In the genomic region with DNA sequence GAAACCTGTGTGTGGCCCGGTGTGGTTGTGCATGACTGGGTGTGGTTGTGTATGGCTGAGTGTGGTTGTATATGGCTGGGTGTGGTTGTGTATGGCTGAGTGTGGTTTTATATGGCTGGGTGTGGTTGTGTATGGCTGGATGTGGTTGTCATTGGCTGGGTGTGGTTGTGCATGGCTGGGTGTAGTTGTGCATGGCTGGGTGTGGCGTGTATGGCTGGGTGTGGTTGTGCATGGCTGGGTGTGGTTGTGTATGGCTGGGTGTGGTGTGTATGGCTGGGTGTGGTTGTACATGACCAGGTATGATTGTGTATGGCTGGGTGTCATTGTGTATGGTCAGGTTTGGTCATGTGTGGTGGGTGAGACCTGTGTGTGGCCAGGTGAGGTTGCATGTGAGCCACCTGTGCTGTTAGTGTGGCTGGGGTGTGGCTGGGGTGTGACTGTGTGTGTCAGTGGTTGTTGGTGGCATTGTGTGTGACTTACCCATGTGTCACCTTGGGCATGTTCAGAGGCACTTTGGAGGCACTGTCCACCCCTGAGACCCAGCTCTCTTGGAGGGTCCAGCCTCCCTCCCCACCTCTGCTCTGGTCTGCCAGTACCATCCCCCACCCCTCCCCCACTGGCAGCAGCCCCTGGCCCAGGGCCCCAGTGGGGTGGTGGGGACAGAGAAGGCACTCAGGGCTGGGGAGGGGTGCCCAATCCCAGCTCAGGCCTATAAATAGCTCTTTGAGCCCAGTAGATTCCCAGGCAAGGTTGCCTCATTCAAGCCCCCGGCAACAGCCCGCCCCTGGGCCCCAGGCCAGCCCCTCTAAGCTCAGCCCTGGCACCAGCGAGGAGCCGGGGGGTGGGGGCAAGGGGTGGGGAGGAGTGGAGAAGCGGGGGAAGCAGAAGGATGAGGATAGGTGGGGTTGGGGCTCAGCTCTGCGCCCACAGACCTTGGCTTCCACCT, we compare ENCODE assay signal across 16 cellular contexts. TPM values are rescaled to one million over a fixed set of nuclear protein-coding genes. Genes with fewer than 3 reads are reported as not detected.
DNase-seq lines count a peak whose midpoint lies in the region; ATAC-seq and TF ChIP-seq lines count a peak whose summit lies in the region.
"Had no signal": no experiment of that assay in that cellular context is flagged by ENCODE, and none has a peak within 500 bp of the region (broad histone marks: within the 10 kb centered on the region; RNA-seq: fewer than 3 reads in every experiment).

No MANE protein-coding gene starts in this region.

- H3K4ac ChIP-seq in trophoblast cell (ENCODE audit: low read depth, low read length) (no peak overlapping the region), H9 (ENCODE audit: low read depth, low read length) (no peak overlapping the region)

- H2BK120ac ChIP-seq in trophoblast cell (ENCODE audit: insufficient read depth, low read length, poor library complexity), result no peak overlapping the region
- H2BK120ac ChIP-seq in H9 (ENCODE audit: low read depth, low read length, poor library complexity, severe bottlenecking), result no peak overlapping the region

- no peak overlapping the region for H2BK15ac ChIP-seq in H9 (ENCODE audit: low read depth, low read length)

- no peak overlapping the region for H3K4me2 ChIP-seq in trophoblast cell (ENCODE audit: low read length)
- no peak overlapping the region for H3K4me2 ChIP-seq in H9 (ENCODE audit: insufficient read depth, insufficient read length, low read length)

- peaks cover 2% of the 10 kb centered on the region for H3K79me2 ChIP-seq in trophoblast cell (ENCODE audit: control insufficient read depth, insufficient read depth, low read length, poor library complexity)
- no peaks in the 10 kb centered on the region for H3K79me2 ChIP-seq in H9 (ENCODE audit: insufficient read depth, low read length)
- H3K79me2 ChIP-seq: parathyroid adenoma had no signal

- H3K56ac ChIP-seq in H9 (ENCODE audit: insufficient read length, low read depth, low read length), result no peak overlapping the region

- H3K9me3 ChIP-seq in trophoblast cell (ENCODE audit: insufficient read depth, low read depth, low read length) (peaks cover 6% of the 10 kb centered on the region), H9 (ENCODE audit: control insufficient read depth, low read depth, low read length) (no peaks in the 10 kb centered on the region)

- H4K91ac ChIP-seq in trophoblast cell (ENCODE audit: low read depth, low read length), result no peak overlapping the region
- H4K91ac ChIP-seq in H9 (ENCODE audit: insufficient read length, low read depth, low read length), result no peak overlapping the region

- H2BK20ac ChIP-seq in H9 (ENCODE audit: low read depth, low read length, poor library complexity, severe bottlenecking), result no peak overlapping the region

- peak overlapping the region; percentile 52; the same call in 1 of the 2 replicates for H3K27ac ChIP-seq in RWPE1
- H3K27ac ChIP-seq in trophoblast cell (ENCODE audit: low read depth, low read length), result no peak overlapping the region
- H3K27ac ChIP-seq in H9 (ENCODE audit: insufficient read length, low read depth, low read length), result no peak overlapping the region
- H3K27ac ChIP-seq: KMS-11, parathyroid adenoma had no signal

- no peak overlapping the region for H3T11ph ChIP-seq in H9 (ENCODE audit: low read length)

- H3K4me3 ChIP-seq in trophoblast cell (ENCODE audit: low read depth, low read length), result peak overlapping the region; percentile 19

- H3K27me3 ChIP-seq in trophoblast cell (ENCODE audit: insufficient read depth, low read length) (peaks cover 17% of the 10 kb centered on the region), H9 (ENCODE audit: insufficient read depth, low read length) (peaks cover 39% of the 10 kb centered on the region; the same call in 1 of the 2 replicates)

- H3K18ac ChIP-seq in trophoblast cell (ENCODE audit: low read length) (no peak overlapping the region), H9 (ENCODE audit: insufficient read length, low read depth, low read length) (no peak overlapping the region)

- H3K27ac Mint-ChIP-seq in effector memory CD8-positive, alpha-beta T cell, result peak overlapping the region in 1 of 2 donors; percentile 9
- H3K27ac Mint-ChIP-seq in H9, result no peak overlapping the region
- H3K27ac Mint-ChIP-seq: activated T-cell treated with anti-CD3 and anti-CD28 coated beads, Interleukin-2, amount 50 U/mL, for 72 hours had no signal

- POLR2A ChIA-PET in RWPE1 (lab: Yijun Ruan, JAX; ENCODE audit: low non-redundant PET), result no interaction called here

- H2AFZ ChIP-seq in trophoblast cell (ENCODE audit: insufficient read depth, low read length, poor library complexity), result no peak overlapping the region
- H2AFZ ChIP-seq in H9 (ENCODE audit: low read length), result no peak overlapping the region
- H2AFZ ChIP-seq: parathyroid adenoma had no signal

- peaks cover 7% of the 10 kb centered on the region for H3K23me2 ChIP-seq in H9 (ENCODE audit: insufficient read length, low read depth, low read length, poor library complexity, severe bottlenecking)

- no peak overlapping the region for H3K9ac ChIP-seq in trophoblast cell (ENCODE audit: low read length)
- H3K9ac ChIP-seq in H9 (ENCODE audit: extremely low read depth, insufficient read length, low read length), result no peak overlapping the region
- H3K9ac ChIP-seq: KMS-11, parathyroid adenoma had no signal

- ATAC-seq in effector memory CD8-positive, alpha-beta T cell (replicated peaks), result no peak
- ATAC-seq: activated T-cell treated with anti-CD3 and anti-CD28 coated beads, Interleukin-2, amount 50 U/mL, for 72 hours; PC-3 had no signal

- peaks cover 8 to 10% of the 10 kb centered on the region in 2 donors for H3K9me3 Mint-ChIP-seq in effector memory CD8-positive, alpha-beta T cell
- peaks cover 0 to 9% of the 10 kb centered on the region in 2 experiments; a peak in 3 of 5 replicates for H3K9me3 Mint-ChIP-seq in H9

- no CpG with 5 or more reads among the region's 8 CpGs for WGBS in trophoblast cell (ENCODE audit: extremely low coverage, insufficient coverage, insufficient read length)
- no CpG with 5 or more reads among the region's 8 CpGs for WGBS in H9 (ENCODE audit: extremely low coverage, insufficient read length, low lambda C conversion rate)

- no peaks in the 10 kb centered on the region for H4K20me1 ChIP-seq in H9 (ENCODE audit: control insufficient read depth, insufficient read depth, insufficient read length)

- H3K23ac ChIP-seq in trophoblast cell (ENCODE audit: low read length) (no peak overlapping the region), H9 (ENCODE audit: insufficient read length, low read depth, low read length) (no peak overlapping the region)

- H3K36me3 Mint-ChIP-seq in effector memory CD8-positive, alpha-beta T cell (ENCODE audit: insufficient read depth), result peaks cover 8% of the 10 kb centered on the region
- no peaks in the 10 kb centered on the region; a peak in 2 of 7 replicates for H3K36me3 Mint-ChIP-seq in H9 (ENCODE audit: insufficient read depth in 1 of 3, low read depth in 3 of 3)

- H3K27me3 Mint-ChIP-seq in effector memory CD8-positive, alpha-beta T cell, result peaks cover 22 to 45% of the 10 kb centered on the region in 2 donors
- peaks cover 94% of the 10 kb centered on the region for H3K27me3 Mint-ChIP-seq in H9 (ENCODE audit: low read depth)

- CTCF ChIA-PET in RWPE1 (lab: Yijun Ruan, JAX), result interaction anchor here (1.0 kb wide), 1 partner anchor 17 kb away, joined by 3 read pairs; no protein-coding TSS in a partner anchor

- H3K14ac ChIP-seq in trophoblast cell (ENCODE audit: low read length) (no peak overlapping the region), H9 (ENCODE audit: insufficient read depth, low read length) (no peak overlapping the region)

- H3K4me1 Mint-ChIP-seq in effector memory CD8-positive, alpha-beta T cell (ENCODE audit: low read depth in 2 of 2), result peaks cover 18 to 28% of the 10 kb centered on the region in 2 donors
- peaks cover 6 to 27% of the 10 kb centered on the region in 2 experiments for H3K4me1 Mint-ChIP-seq in H9

- H3K79me1 ChIP-seq in trophoblast cell (ENCODE audit: low read length), result peaks cover 2% of the 10 kb centered on the region
- H3K79me1 ChIP-seq in H9 (ENCODE audit: insufficient read depth, low read depth, low read length, poor library complexity, severe bottlenecking), result no peaks in the 10 kb centered on the region

- TF ChIP-seq CTCF in RWPE1 (conservative IDR thresholded peaks at IDR 0.05; ENCODE audit: low read depth), result no peak
- TF ChIP-seq CTCF in H9 (conservative IDR thresholded peaks at IDR 0.05), result no peak

- no peak overlapping the region for H4K5ac ChIP-seq in H9 (ENCODE audit: insufficient read length, low read depth, low read length)

- peak overlapping the region; percentile 34 to 39 for H3K4me3 Mint-ChIP-seq in effector memory CD8-positive, alpha-beta T cell
- no peak overlapping the region; a peak in 1 of 5 replicates for H3K4me3 Mint-ChIP-seq in H9
- H3K4me3 Mint-ChIP-seq: activated T-cell treated with anti-CD3 and anti-CD28 coated beads, Interleukin-2, amount 50 U/mL, for 72 hours had no signal

- H2BK5ac ChIP-seq in trophoblast cell (ENCODE audit: low read depth, low read length, poor library complexity) (no peak overlapping the region), H9 (ENCODE audit: insufficient read length, low read length) (no peak overlapping the region)

- H2AK5ac ChIP-seq in trophoblast cell (ENCODE audit: low read length), result no peak overlapping the region
- no peak overlapping the region for H2AK5ac ChIP-seq in H9 (ENCODE audit: insufficient read length, low read length)

- H4K12ac ChIP-seq in trophoblast cell (ENCODE audit: low read depth, low read length), result no peak overlapping the region

- H4K8ac ChIP-seq in trophoblast cell (ENCODE audit: low read depth, low read length) (no peak overlapping the region), H9 (replicated peaks; ENCODE audit: insufficient read length, low read depth, low read length) (no peak overlapping the region)

- H3K36me3 ChIP-seq in trophoblast cell (ENCODE audit: control insufficient read depth in 1 of 2, insufficient read depth in 2 of 2, low read length in 2 of 2), result no peaks in the 10 kb centered on the region

- DNase-seq in RWPE1 (ENCODE audit: low spot score) (no peak), trophoblast cell (no peak), COLO829 (ENCODE audit: low spot score) (no peak), H9 (no peak)
- no peak for DNase-seq in effector memory CD8-positive, alpha-beta T cell
- DNase-seq: activated T-cell treated with anti-CD3 and anti-CD28 coated beads, Interleukin-2, amount 50 U/mL, for 72 hours; dermis blood vessel endothelial cell; GF-D8; mammary epithelial cell; NCI-H1436; NCI-H510A treated with DMSO at 0.1 percent for 48 hours; PC-3; stimulated activated CD4-positive, alpha-beta T cell treated with anti-CD3 and anti-CD28 coated beads, Interleukin-12 subunit alpha, Interleukin-12 subunit beta, amount 100 ng/mL, for 4 hours had no signal

- H2BK12ac ChIP-seq in trophoblast cell (ENCODE audit: low read length), result no peak overlapping the region
- H2BK12ac ChIP-seq in H9 (ENCODE audit: insufficient read length, low read depth, low read length), result no peak overlapping the region

- H3K4me1 ChIP-seq in trophoblast cell (ENCODE audit: control insufficient read depth in 1 of 2, insufficient read depth in 2 of 2, low read length in 2 of 2) (peaks cover 0 to under 1% of the 10 kb centered on the region in 2 experiments), H9 (ENCODE audit: insufficient read depth, low read length) (no peaks in the 10 kb centered on the region)

RNA-seq across cellular contexts. Expression of a gene that starts 3.8 kb away (rescaled TPM):
- polyA plus RNA-seq in trophoblast cell (2013), result 0.01 TPM in 2 replicates
- 1.5 and 1.6 TPM in 2 replicates for total RNA-seq in H9 (2021)
- total RNA-seq: dermis blood vessel endothelial cell, mammary epithelial cell had no signal
- polyA plus RNA-seq: mammary epithelial cell had no signal

RNA-seq across cellular contexts. Expression of a gene that starts 4.7 kb away (rescaled TPM):
- 9.3 and 10.1 TPM in 2 replicates for polyA plus RNA-seq in trophoblast cell (2013)
- total RNA-seq in H9 (2021), result 30.7 and 31.7 TPM in 2 replicates

RNA-seq across cellular contexts. Expression of a gene that starts 15.9 kb away (rescaled TPM):
- polyA plus RNA-seq in trophoblast cell (2013), result 108 and 112 TPM in 2 replicates
- total RNA-seq in H9 (2021), result 78.9 and 81.8 TPM in 2 replicates

RNA-seq across cellular contexts. Expression of a gene that starts 16.0 kb away (rescaled TPM):
- polyA plus RNA-seq in trophoblast cell (2013), result 18.6 and 19.2 TPM in 2 replicates
- 20.4 and 21.7 TPM in 2 replicates for total RNA-seq in H9 (2021)

RNA-seq across cellular contexts. Expression of a gene that starts 37.8 kb away (rescaled TPM):
- polyA plus RNA-seq in trophoblast cell (2013), result 1.1 and 1.2 TPM in 2 replicates
- total RNA-seq in H9 (2021), result 1.3 TPM in 2 replicates
- total RNA-seq: temporal lobe had no signal

Comparison
In these comparisons a context has a peak if more than half of its experiments do, and no peak if none do; other contexts are left out.
1. H3K4me3 Mint-ChIP-seq: peak in effector memory CD8-positive, alpha-beta T cell (2 of 2); none in H9 (0 of 2).